Comparison of ENCODE assay signal across 1 cellular context in the genomic region with DNA sequence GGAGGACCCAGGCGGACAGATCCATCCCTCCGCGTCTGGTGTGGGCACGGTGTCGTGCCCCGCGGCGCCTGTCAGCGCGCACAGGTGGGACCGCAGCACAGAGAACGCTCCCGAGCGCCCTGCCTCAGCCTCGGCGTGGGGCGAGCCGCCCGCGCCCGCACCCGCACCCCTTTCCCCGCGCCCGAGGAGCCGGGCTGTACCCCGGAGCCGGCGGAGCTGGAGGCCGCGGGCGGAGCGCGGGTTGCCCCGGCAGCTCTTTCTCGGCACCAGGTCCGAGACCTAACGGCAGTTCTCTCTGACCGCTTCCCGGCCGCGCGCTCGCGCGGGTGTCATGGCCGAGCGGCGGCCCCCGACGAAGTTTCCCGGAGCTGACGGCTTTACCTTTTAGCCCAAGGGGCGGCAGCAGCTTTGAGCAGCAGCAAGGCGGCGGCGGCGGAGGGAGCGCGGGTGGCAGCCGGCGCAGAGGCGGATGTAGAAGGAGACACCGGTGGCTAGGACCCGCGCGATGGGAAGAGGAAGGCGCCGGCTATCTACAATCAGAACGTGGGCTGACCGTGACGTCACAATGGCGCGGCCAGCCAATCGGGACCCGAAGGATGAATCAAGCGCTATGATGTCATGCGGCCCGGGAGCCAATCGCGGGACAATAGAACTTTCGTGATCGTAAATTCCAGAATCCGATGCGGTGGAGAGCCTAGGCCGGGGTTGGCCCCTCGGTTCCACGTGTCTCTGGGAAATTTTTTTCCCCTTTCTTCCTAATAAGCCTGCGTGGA.
TF ChIP-seq lines count a peak whose summit lies in the region.

A gene with protein sequence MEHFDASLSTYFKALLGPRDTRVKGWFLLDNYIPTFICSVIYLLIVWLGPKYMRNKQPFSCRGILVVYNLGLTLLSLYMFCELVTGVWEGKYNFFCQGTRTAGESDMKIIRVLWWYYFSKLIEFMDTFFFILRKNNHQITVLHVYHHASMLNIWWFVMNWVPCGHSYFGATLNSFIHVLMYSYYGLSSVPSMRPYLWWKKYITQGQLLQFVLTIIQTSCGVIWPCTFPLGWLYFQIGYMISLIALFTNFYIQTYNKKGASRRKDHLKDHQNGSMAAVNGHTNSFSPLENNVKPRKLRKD (minus strand): TSS at position 515 of the 773 bp plus-strand sequence. CDS start 53,251 bp downstream, outside the sequence.

TF ChIP-seq in HepG2, 621 proteins besides CTCF, POLR2A, EP300 and RAD21 (continued from another document and continues in another):
- TF ChIP-seq ZNF292 (CRISPR knock-in tag; IDR thresholded peaks at IDR 0.05; ENCODE audit: borderline replicate concordance, low read depth) (no peak), ZNF274 (CRISPR knock-in tag; IDR thresholded peaks at IDR 0.05) (no peak; the same call in 1 of the 2 replicates), SP4 (CRISPR knock-in tag; IDR thresholded peaks at IDR 0.05) (no peak; the same call in 1 of the 2 replicates), TCF7L2 (IDR thresholded peaks at IDR 0.05; ENCODE audit: low read depth, low read length) (no peak), ZNF773 (CRISPR knock-in tag; IDR thresholded peaks at IDR 0.05; ENCODE audit: borderline replicate concordance) (peak; percentile 21; the same call in 1 of the 2 replicates), HOXA3 (CRISPR knock-in tag; IDR thresholded peaks at IDR 0.05) (peak; percentile 100), ZNF121 (CRISPR knock-in tag; IDR thresholded peaks at IDR 0.05) (no peak), HNRNPLL (IDR thresholded peaks at IDR 0.05; ENCODE audit: low read depth, low read length, poor library complexity, severe bottlenecking) (peak; percentile 60), ZNF556 (CRISPR knock-in tag; IDR thresholded peaks at IDR 0.05; ENCODE audit: borderline replicate concordance) (no peak; the same call in 1 of the 2 replicates), ZNF616 (CRISPR knock-in tag; IDR thresholded peaks at IDR 0.05; ENCODE audit: low read depth) (no peak; the same call in none of the 2 replicates), TMF1 (CRISPR knock-in tag; IDR thresholded peaks at IDR 0.05; ENCODE audit: low read depth) (no peak), PHF21A (CRISPR knock-in tag; IDR thresholded peaks at IDR 0.05) (peak; percentile 64; the same call in 1 of the 2 replicates), ZC3H13 (CRISPR knock-in tag; IDR thresholded peaks at IDR 0.05) (no peak; the same call in 1 of the 2 replicates), GATA4 (IDR thresholded peaks at IDR 0.05; ENCODE audit: borderline replicate concordance, low read depth) (0 out of 2 replicates have a peak, but pooled peaks have one; percentile 5), ZNF282 (IDR thresholded peaks at IDR 0.05; ENCODE audit: partially characterized antibody) (no peak), ZNF264 (CRISPR knock-in tag; IDR thresholded peaks at IDR 0.05) (no peak; the same call in 1 of the 2 replicates), MAFK (conservative IDR thresholded peaks at IDR 0.05 in 1 of 2, IDR thresholded peaks at IDR 0.05 in 1 of 2; ENCODE audit: low read length in 2 of 2) (no peak), ZNF33B (CRISPR knock-in tag; IDR thresholded peaks at IDR 0.05) (peak; percentile 46; the same call in 1 of the 2 replicates), FOSL1 (CRISPR knock-in tag; IDR thresholded peaks at IDR 0.05; ENCODE audit: borderline replicate concordance) (no peak)
- TF ChIP-seq, protein P1, sequence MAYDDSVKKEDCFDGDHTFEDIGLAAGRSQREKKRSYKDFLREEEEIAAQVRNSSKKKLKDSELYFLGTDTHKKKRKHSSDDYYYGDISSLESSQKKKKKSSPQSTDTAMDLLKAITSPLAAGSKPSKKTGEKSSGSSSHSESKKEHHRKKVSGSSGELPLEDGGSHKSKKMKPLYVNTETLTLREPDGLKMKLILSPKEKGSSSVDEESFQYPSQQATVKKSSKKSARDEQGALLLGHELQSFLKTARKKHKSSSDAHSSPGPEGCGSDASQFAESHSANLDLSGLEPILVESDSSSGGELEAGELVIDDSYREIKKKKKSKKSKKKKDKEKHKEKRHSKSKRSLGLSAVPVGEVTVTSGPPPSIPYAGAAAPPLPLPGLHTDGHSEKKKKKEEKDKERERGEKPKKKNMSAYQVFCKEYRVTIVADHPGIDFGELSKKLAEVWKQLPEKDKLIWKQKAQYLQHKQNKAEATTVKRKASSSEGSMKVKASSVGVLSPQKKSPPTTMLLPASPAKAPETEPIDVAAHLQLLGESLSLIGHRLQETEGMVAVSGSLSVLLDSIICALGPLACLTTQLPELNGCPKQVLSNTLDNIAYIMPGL (CRISPR knock-in tag; IDR thresholded peaks at IDR 0.05; ENCODE audit: borderline replicate concordance in 1 of 2, low read depth in 1 of 2): peak in 1 of 2 experiments; percentile 94; a peak in 3 of 4 replicates
- TF ChIP-seq, protein P2, sequence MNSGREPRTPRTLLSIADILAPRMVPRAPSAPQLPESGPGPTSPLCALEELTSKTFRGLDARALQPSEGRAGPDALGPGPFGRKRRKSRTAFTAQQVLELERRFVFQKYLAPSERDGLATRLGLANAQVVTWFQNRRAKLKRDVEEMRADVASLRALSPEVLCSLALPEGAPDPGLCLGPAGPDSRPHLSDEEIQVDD (CRISPR knock-in tag; IDR thresholded peaks at IDR 0.05; ENCODE audit: borderline replicate concordance): no peak
- TF ChIP-seq, protein P3, sequence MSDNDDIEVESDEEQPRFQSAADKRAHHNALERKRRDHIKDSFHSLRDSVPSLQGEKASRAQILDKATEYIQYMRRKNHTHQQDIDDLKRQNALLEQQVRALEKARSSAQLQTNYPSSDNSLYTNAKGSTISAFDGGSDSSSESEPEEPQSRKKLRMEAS (IDR thresholded peaks at IDR 0.05): peak; percentile 70; the same call in 1 of the 2 replicates
- TF ChIP-seq, protein P4, sequence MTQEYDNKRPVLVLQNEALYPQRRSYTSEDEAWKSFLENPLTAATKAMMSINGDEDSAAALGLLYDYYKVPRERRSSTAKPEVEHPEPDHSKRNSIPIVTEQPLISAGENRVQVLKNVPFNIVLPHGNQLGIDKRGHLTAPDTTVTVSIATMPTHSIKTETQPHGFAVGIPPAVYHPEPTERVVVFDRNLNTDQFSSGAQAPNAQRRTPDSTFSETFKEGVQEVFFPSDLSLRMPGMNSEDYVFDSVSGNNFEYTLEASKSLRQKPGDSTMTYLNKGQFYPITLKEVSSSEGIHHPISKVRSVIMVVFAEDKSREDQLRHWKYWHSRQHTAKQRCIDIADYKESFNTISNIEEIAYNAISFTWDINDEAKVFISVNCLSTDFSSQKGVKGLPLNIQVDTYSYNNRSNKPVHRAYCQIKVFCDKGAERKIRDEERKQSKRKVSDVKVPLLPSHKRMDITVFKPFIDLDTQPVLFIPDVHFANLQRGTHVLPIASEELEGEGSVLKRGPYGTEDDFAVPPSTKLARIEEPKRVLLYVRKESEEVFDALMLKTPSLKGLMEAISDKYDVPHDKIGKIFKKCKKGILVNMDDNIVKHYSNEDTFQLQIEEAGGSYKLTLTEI (CRISPR knock-in tag; conservative IDR thresholded peaks at IDR 0.05): no peak
- TF ChIP-seq, protein P5, sequence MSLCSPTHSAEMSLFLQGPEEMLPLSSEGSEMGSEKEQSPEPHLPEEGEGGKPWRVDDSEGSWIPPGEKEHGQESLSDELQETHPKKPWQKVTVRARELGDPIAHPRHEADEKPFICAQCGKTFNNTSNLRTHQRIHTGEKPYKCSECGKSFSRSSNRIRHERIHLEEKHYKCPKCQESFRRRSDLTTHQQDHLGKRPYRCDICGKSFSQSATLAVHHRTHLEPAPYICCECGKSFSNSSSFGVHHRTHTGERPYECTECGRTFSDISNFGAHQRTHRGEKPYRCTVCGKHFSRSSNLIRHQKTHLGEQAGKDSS (CRISPR knock-in tag; IDR thresholded peaks at IDR 0.05; ENCODE audit: borderline replicate concordance, low read depth): no peak; the same call in 1 of the 2 replicates
- TF ChIP-seq, protein P6, sequence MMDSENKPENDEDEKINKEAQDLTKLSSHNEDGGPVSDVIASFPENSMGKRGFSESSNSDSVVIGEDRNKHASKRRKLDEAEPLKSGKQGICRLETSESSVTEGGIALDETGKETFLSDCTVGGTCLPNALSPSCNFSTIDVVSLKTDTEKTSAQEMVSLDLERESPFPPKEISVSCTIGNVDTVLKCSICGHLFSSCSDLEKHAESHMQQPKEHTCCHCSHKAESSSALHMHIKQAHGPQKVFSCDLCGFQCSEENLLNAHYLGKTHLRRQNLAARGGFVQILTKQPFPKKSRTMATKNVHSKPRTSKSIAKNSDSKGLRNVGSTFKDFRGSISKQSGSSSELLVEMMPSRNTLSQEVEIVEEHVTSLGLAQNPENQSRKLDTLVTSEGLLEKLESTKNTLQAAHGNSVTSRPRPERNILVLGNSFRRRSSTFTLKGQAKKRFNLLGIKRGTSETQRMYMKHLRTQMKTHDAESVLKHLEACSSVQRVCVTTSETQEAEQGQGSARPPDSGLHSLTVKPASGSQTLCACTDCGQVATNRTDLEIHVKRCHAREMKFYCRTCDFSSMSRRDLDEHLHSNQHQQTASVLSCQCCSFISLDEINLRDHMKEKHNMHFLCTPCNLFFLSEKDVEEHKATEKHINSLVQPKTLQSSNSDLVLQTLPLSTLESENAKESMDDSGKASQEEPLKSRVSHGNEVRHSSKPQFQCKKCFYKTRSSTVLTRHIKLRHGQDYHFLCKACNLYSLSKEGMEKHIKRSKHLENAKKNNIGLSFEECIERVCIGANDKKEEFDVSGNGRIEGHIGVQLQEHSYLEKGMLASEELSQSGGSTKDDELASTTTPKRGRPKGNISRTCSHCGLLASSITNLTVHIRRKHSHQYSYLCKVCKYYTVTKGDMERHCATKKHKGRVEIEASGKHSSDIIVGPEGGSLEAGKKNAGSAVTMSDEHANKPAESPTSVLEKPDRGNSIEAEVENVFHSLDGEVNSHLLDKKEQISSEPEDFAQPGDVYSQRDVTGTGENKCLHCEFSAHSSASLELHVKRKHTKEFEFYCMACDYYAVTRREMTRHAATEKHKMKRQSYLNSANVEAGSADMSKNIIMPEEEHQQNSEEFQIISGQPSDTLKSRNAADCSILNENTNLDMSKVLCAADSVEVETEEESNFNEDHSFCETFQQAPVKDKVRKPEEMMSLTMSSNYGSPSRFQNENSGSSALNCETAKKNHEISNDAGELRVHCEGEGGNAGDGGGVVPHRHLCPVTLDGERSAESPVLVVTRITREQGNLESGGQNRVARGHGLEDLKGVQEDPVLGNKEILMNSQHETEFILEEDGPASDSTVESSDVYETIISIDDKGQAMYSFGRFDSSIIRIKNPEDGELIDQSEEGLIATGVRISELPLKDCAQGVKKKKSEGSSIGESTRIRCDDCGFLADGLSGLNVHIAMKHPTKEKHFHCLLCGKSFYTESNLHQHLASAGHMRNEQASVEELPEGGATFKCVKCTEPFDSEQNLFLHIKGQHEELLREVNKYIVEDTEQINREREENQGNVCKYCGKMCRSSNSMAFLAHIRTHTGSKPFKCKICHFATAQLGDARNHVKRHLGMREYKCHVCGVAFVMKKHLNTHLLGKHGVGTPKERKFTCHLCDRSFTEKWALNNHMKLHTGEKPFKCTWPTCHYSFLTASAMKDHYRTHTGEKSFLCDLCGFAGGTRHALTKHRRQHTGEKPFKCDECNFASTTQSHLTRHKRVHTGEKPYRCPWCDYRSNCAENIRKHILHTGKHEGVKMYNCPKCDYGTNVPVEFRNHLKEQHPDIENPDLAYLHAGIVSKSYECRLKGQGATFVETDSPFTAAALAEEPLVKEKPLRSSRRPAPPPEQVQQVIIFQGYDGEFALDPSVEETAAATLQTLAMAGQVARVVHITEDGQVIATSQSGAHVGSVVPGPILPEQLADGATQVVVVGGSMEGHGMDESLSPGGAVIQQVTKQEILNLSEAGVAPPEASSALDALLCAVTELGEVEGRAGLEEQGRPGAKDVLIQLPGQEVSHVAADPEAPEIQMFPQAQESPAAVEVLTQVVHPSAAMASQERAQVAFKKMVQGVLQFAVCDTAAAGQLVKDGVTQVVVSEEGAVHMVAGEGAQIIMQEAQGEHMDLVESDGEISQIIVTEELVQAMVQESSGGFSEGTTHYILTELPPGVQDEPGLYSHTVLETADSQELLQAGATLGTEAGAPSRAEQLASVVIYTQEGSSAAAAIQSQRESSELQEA (CRISPR knock-in tag; IDR thresholded peaks at IDR 0.05; ENCODE audit: not compliant biosample characterization): no peak
- TF ChIP-seq, protein P7, sequence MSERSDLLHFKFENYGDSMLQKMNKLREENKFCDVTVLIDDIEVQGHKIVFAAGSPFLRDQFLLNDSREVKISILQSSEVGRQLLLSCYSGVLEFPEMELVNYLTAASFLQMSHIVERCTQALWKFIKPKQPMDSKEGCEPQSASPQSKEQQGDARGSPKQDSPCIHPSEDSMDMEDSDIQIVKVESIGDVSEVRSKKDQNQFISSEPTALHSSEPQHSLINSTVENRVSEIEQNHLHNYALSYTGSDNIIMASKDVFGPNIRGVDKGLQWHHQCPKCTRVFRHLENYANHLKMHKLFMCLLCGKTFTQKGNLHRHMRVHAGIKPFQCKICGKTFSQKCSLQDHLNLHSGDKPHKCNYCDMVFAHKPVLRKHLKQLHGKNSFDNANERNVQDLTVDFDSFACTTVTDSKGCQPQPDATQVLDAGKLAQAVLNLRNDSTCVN (CRISPR knock-in tag; IDR thresholded peaks at IDR 0.05; ENCODE audit: borderline replicate concordance): peak; percentile 73; the same call in 1 of the 2 replicates
- TF ChIP-seq, protein P8, sequence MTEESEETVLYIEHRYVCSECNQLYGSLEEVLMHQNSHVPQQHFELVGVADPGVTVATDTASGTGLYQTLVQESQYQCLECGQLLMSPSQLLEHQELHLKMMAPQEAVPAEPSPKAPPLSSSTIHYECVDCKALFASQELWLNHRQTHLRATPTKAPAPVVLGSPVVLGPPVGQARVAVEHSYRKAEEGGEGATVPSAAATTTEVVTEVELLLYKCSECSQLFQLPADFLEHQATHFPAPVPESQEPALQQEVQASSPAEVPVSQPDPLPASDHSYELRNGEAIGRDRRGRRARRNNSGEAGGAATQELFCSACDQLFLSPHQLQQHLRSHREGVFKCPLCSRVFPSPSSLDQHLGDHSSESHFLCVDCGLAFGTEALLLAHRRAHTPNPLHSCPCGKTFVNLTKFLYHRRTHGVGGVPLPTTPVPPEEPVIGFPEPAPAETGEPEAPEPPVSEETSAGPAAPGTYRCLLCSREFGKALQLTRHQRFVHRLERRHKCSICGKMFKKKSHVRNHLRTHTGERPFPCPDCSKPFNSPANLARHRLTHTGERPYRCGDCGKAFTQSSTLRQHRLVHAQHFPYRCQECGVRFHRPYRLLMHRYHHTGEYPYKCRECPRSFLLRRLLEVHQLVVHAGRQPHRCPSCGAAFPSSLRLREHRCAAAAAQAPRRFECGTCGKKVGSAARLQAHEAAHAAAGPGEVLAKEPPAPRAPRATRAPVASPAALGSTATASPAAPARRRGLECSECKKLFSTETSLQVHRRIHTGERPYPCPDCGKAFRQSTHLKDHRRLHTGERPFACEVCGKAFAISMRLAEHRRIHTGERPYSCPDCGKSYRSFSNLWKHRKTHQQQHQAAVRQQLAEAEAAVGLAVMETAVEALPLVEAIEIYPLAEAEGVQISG (CRISPR knock-in tag; IDR thresholded peaks at IDR 0.05): peak; percentile 67
